Comparison of ENCODE assay signal across 2 cellular contexts in the genomic region with DNA sequence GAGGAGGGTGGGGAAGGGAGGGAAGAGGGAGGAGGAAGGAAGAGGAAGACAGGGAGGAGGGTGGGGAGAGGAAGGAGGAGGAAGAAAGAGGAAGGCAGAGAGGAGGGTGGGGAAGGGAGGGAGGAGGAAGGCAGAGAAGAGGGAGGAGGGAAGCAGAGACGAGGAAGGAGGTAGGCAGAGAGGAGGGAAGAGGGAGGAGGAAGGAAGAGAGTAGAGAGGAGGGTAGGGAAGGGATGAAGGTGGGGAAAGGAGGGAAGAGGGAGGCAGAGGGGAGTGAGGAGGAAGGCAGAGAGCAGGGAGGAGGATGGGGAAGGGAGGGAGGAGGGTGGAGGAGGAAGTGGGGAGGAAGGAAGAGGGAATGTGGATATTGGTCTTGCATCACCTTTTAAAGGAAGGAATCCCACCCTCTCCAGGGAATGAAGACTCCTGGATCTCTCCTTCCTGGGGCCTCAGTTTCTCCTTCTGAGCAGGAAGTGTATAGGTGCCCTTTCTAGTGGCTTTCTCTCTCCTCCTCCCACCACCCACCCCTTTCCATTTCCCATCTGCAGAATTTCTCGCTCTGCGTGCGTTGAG.
TF ChIP-seq lines count a peak whose summit lies in the region.

No MANE protein-coding gene starts in this region.

TF ChIP-seq in HEK293, 187 proteins besides CTCF, POLR2A, EP300 and RAD21 (continued from another document):
- TF ChIP-seq ZNF768 (tag by site-specific recombination; IDR thresholded peaks at IDR 0.05): no peak
- peak; percentile 31; the same call in 1 of the 2 replicates for TF ChIP-seq EGR2 (tag by site-specific recombination; IDR thresholded peaks at IDR 0.05; ENCODE audit: low read depth)
- TF ChIP-seq ZNF473 (tag by site-specific recombination; IDR thresholded peaks at IDR 0.05): no peak
- TF ChIP-seq ZNF747 (tag by site-specific recombination; IDR thresholded peaks at IDR 0.05): no peak
- no peak for TF ChIP-seq ZNF707 (tag by site-specific recombination; IDR thresholded peaks at IDR 0.05)
- 0 out of 2 replicates have a peak, but pooled peaks have one; percentile 55 for TF ChIP-seq ZNF366 (tag by site-specific recombination; conservative IDR thresholded peaks at IDR 0.05)
TF ChIP-seq in HEK293: peak in this region for 4.

TF ChIP-seq in K562, 482 proteins besides CTCF, POLR2A, EP300 and RAD21 (continued from another document):
- TF ChIP-seq, protein P1, sequence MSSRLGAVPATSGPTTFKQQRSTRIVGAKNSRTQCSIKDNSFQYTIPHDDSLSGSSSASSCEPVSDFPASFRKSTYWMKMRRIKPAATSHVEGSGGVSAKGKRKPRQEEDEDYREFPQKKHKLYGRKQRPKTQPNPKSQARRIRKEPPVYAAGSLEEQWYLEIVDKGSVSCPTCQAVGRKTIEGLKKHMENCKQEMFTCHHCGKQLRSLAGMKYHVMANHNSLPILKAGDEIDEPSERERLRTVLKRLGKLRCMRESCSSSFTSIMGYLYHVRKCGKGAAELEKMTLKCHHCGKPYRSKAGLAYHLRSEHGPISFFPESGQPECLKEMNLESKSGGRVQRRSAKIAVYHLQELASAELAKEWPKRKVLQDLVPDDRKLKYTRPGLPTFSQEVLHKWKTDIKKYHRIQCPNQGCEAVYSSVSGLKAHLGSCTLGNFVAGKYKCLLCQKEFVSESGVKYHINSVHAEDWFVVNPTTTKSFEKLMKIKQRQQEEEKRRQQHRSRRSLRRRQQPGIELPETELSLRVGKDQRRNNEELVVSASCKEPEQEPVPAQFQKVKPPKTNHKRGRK (tag; IDR thresholded peaks at IDR 0.05): 0 out of 2 replicates have a peak, but pooled peaks have one; percentile 10
- TF ChIP-seq ZNF717 (CRISPR knock-in tag; IDR thresholded peaks at IDR 0.05): no peak
- TF ChIP-seq, protein P2, sequence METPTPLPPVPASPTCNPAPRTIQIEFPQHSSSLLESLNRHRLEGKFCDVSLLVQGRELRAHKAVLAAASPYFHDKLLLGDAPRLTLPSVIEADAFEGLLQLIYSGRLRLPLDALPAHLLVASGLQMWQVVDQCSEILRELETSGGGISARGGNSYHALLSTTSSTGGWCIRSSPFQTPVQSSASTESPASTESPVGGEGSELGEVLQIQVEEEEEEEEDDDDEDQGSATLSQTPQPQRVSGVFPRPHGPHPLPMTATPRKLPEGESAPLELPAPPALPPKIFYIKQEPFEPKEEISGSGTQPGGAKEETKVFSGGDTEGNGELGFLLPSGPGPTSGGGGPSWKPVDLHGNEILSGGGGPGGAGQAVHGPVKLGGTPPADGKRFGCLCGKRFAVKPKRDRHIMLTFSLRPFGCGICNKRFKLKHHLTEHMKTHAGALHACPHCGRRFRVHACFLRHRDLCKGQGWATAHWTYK (CRISPR knock-in tag; IDR thresholded peaks at IDR 0.05): no peak
- TF ChIP-seq ZNF263 (CRISPR knock-in tag; IDR thresholded peaks at IDR 0.05; ENCODE audit: borderline replicate concordance): peak; percentile 92
TF ChIP-seq in K562: peak in this region for 2.
